Comparison of ENCODE assay signal across 2 cellular contexts in the genomic region with DNA sequence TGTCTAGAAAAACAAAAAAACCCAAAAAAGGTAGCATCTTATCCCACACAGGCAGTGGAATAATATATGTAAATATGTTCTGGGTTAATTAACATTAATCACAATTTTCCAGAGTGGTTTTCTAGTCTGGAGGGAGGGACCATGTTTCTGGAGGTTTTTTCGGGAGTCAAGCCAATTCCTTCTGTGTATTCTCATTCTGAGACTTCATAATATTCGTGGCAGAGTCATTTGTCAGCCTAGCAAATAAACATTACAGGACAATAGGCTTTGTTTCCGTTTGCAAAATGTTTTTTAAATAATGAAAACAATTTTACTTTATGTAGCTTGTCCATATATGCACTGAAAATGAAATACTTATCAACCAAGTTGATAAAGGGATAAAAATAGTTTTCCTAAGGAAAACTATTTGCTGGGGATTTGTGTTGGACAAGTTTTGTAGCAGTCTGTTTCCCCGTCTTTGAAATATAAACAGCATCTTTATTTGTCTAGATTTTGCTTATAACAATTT.
TF ChIP-seq lines count a peak whose summit lies in the region.

No MANE protein-coding gene starts in this region.

TF ChIP-seq in SK-N-SH, 30 proteins besides CTCF, POLR2A, EP300 and RAD21 (continued from another document):
- no peak for TF ChIP-seq RCOR1 (IDR thresholded peaks at IDR 0.05; ENCODE audit: low read length)

TF ChIP-seq in SK-N-SH treated with all-trans-retinoic acid at 6 μM for 48 hours, 23 proteins besides CTCF, POLR2A, EP300 and RAD21:
- TF ChIP-seq, protein P1, sequence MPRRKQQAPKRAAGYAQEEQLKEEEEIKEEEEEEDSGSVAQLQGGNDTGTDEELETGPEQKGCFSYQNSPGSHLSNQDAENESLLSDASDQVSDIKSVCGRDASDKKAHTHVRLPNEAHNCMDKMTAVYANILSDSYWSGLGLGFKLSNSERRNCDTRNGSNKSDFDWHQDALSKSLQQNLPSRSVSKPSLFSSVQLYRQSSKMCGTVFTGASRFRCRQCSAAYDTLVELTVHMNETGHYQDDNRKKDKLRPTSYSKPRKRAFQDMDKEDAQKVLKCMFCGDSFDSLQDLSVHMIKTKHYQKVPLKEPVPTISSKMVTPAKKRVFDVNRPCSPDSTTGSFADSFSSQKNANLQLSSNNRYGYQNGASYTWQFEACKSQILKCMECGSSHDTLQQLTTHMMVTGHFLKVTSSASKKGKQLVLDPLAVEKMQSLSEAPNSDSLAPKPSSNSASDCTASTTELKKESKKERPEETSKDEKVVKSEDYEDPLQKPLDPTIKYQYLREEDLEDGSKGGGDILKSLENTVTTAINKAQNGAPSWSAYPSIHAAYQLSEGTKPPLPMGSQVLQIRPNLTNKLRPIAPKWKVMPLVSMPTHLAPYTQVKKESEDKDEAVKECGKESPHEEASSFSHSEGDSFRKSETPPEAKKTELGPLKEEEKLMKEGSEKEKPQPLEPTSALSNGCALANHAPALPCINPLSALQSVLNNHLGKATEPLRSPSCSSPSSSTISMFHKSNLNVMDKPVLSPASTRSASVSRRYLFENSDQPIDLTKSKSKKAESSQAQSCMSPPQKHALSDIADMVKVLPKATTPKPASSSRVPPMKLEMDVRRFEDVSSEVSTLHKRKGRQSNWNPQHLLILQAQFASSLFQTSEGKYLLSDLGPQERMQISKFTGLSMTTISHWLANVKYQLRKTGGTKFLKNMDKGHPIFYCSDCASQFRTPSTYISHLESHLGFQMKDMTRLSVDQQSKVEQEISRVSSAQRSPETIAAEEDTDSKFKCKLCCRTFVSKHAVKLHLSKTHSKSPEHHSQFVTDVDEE (CRISPR knock-in tag; IDR thresholded peaks at IDR 0.05): no peak
- TF ChIP-seq PPARA (CRISPR knock-in tag; IDR thresholded peaks at IDR 0.05; ENCODE audit: borderline replicate concordance) (no peak), ZNF8 (CRISPR knock-in tag; IDR thresholded peaks at IDR 0.05) (no peak), ZNF565 (CRISPR knock-in tag; conservative IDR thresholded peaks at IDR 0.05; ENCODE audit: low read depth) (no peak), ZFP3 (CRISPR knock-in tag; IDR thresholded peaks at IDR 0.05) (no peak), TCF4 (CRISPR knock-in tag; IDR thresholded peaks at IDR 0.05; ENCODE audit: borderline replicate concordance) (no peak), RARB (CRISPR knock-in tag; IDR thresholded peaks at IDR 0.05) (no peak), ZNF70 (CRISPR knock-in tag; IDR thresholded peaks at IDR 0.05) (no peak), CSDC2 (CRISPR knock-in tag; IDR thresholded peaks at IDR 0.05) (no peak), ARNTL (CRISPR knock-in tag; IDR thresholded peaks at IDR 0.05; ENCODE audit: borderline replicate concordance, low read depth) (no peak), OSR1 (CRISPR knock-in tag; IDR thresholded peaks at IDR 0.05) (no peak), BACH2 (CRISPR knock-in tag; IDR thresholded peaks at IDR 0.05; ENCODE audit: borderline replicate concordance) (no peak), ZC3H10 (CRISPR knock-in tag; IDR thresholded peaks at IDR 0.05) (no peak), GLIS3 (CRISPR knock-in tag; IDR thresholded peaks at IDR 0.05) (no peak), SNAI2 (CRISPR knock-in tag; IDR thresholded peaks at IDR 0.05) (no peak)
- TF ChIP-seq, protein P2, sequence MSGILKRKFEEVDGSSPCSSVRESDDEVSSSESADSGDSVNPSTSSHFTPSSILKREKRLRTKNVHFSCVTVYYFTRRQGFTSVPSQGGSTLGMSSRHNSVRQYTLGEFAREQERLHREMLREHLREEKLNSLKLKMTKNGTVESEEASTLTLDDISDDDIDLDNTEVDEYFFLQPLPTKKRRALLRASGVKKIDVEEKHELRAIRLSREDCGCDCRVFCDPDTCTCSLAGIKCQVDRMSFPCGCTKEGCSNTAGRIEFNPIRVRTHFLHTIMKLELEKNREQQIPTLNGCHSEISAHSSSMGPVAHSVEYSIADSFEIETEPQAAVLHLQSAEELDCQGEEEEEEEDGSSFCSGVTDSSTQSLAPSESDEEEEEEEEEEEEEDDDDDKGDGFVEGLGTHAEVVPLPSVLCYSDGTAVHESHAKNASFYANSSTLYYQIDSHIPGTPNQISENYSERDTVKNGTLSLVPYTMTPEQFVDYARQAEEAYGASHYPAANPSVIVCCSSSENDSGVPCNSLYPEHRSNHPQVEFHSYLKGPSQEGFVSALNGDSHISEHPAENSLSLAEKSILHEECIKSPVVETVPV (CRISPR knock-in tag; IDR thresholded peaks at IDR 0.05): no peak
- TF ChIP-seq, protein P3, sequence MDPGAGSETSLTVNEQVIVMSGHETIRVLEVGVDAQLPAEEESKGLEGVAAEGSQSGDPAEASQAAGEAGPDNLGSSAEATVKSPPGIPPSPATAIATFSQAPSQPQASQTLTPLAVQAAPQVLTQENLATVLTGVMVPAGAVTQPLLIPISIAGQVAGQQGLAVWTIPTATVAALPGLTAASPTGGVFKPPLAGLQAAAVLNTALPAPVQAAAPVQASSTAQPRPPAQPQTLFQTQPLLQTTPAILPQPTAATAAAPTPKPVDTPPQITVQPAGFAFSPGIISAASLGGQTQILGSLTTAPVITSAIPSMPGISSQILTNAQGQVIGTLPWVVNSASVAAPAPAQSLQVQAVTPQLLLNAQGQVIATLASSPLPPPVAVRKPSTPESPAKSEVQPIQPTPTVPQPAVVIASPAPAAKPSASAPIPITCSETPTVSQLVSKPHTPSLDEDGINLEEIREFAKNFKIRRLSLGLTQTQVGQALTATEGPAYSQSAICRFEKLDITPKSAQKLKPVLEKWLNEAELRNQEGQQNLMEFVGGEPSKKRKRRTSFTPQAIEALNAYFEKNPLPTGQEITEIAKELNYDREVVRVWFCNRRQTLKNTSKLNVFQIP (CRISPR knock-in tag; IDR thresholded peaks at IDR 0.05; ENCODE audit: borderline replicate concordance, low read depth): no peak
